Comparison of ENCODE assay signal across 1 cellular context in the genomic region with DNA sequence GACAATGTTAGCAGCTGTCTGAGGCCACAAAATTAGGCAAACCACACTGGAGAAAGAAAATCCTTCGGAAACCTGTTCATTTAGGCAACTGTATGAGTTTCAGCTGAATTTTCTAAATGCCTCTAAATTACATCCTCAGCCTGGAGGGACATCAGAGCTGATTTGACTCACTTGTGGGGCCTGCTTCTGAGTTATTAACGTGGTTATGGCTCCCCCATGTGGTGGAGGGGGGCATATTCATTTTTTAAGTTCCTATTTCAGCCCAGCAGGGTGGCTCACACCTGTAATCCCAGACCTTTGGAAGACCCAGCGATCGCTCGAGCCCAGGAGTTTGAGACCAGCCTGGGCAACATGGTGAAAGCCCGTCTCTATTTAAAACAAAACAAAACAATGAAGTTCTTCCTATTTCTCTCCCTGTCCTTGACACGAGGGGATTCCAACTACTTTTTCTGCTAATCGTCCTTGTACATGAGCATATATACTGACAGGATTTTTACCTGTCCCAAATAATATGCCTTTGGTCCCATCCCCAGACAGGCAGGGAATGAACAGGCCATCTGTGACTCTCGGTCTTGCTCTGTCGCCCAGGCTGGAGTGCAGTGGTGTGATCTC.
TF ChIP-seq lines count a peak whose summit lies in the region.

No MANE protein-coding gene starts in this region.

TF ChIP-seq in HEK293, 187 proteins besides CTCF, POLR2A, EP300 and RAD21 (continued from another document):
- TF ChIP-seq REST (tag by site-specific recombination; IDR thresholded peaks at IDR 0.05) (no peak), ZBTB17 (tag by site-specific recombination; IDR thresholded peaks at IDR 0.05) (peak; percentile 88), SCRT2 (tag by site-specific recombination; IDR thresholded peaks at IDR 0.05) (peak; percentile 97), PRDM10 (tag by site-specific recombination; IDR thresholded peaks at IDR 0.05) (0 out of 2 replicates have a peak, but pooled peaks have one; percentile 14), ZNF544 (tag by site-specific recombination; IDR thresholded peaks at IDR 0.05) (no peak), GLIS1 (tag by site-specific recombination; IDR thresholded peaks at IDR 0.05) (peak; percentile 11; the same call in 1 of the 2 replicates), ZEB2 (tag by site-specific recombination; IDR thresholded peaks at IDR 0.05) (peak; percentile 32; the same call in 1 of the 2 replicates), ZFP69B (tag by site-specific recombination; IDR thresholded peaks at IDR 0.05) (peak; percentile 82), ZNF660 (tag by site-specific recombination; IDR thresholded peaks at IDR 0.05) (peak; percentile 89), ZNF335 (tag by site-specific recombination; conservative IDR thresholded peaks at IDR 0.05) (peak; percentile 95), SCRT1 (tag by site-specific recombination; IDR thresholded peaks at IDR 0.05; ENCODE audit: borderline replicate concordance) (peak; percentile 88)
- TF ChIP-seq, protein P1, sequence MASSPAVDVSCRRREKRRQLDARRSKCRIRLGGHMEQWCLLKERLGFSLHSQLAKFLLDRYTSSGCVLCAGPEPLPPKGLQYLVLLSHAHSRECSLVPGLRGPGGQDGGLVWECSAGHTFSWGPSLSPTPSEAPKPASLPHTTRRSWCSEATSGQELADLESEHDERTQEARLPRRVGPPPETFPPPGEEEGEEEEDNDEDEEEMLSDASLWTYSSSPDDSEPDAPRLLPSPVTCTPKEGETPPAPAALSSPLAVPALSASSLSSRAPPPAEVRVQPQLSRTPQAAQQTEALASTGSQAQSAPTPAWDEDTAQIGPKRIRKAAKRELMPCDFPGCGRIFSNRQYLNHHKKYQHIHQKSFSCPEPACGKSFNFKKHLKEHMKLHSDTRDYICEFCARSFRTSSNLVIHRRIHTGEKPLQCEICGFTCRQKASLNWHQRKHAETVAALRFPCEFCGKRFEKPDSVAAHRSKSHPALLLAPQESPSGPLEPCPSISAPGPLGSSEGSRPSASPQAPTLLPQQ (tag by site-specific recombination; IDR thresholded peaks at IDR 0.05): peak; percentile 92
